In genomic region chr1:225548140-225548857, GRCh38 we compare ENCODE assay signal across 1 cellular context.
TF ChIP-seq lines count a peak whose summit lies in the region.

No MANE protein-coding gene starts in this region.

TF ChIP-seq in IMR-90, 13 proteins besides CTCF, POLR2A, EP300 and RAD21 (continued from another document):
- no peak for TF ChIP-seq CEBPB (IDR thresholded peaks at IDR 0.05; ENCODE audit: low read depth, low read length)
- no peak for TF ChIP-seq USF2 (IDR thresholded peaks at IDR 0.05; ENCODE audit: low read depth, low read length)
- no peak for TF ChIP-seq NFE2L2 (IDR thresholded peaks at IDR 0.05; ENCODE audit: low read depth, low read length)
- TF ChIP-seq MAZ (IDR thresholded peaks at IDR 0.05; ENCODE audit: borderline replicate concordance, low read depth, low read length): no peak
- no peak for TF ChIP-seq RFX5 (IDR thresholded peaks at IDR 0.05; ENCODE audit: low read depth, low read length)
- TF ChIP-seq FOS (IDR thresholded peaks at IDR 0.05; ENCODE audit: low read depth, low read length): no peak; the same call in 1 of the 2 replicates
